Comparison of ENCODE assay signal across 1 cellular context in genomic region chr19:5091576-5092215, GRCh38.
TF ChIP-seq lines count a peak whose summit lies in the region.

No MANE protein-coding gene starts in this region.

TF ChIP-seq in SK-N-SH treated with all-trans-retinoic acid at 6 μM for 48 hours, 23 proteins besides CTCF, POLR2A, EP300 and RAD21 (continued from another document):
- TF ChIP-seq CREB5 (CRISPR knock-in tag; IDR thresholded peaks at IDR 0.05; ENCODE audit: low read depth) (no peak), ZNF8 (CRISPR knock-in tag; IDR thresholded peaks at IDR 0.05) (no peak), OSR1 (CRISPR knock-in tag; IDR thresholded peaks at IDR 0.05) (no peak), RARB (CRISPR knock-in tag; IDR thresholded peaks at IDR 0.05) (no peak), ZNF565 (CRISPR knock-in tag; conservative IDR thresholded peaks at IDR 0.05; ENCODE audit: low read depth) (no peak), BACH2 (CRISPR knock-in tag; IDR thresholded peaks at IDR 0.05; ENCODE audit: borderline replicate concordance) (no peak), ZNF70 (CRISPR knock-in tag; IDR thresholded peaks at IDR 0.05) (no peak), ZFP30 (CRISPR knock-in tag; IDR thresholded peaks at IDR 0.05) (no peak), CSDC2 (CRISPR knock-in tag; IDR thresholded peaks at IDR 0.05) (no peak)
